12 cellular contexts compared by ENCODE assay signal in the genomic region with DNA sequence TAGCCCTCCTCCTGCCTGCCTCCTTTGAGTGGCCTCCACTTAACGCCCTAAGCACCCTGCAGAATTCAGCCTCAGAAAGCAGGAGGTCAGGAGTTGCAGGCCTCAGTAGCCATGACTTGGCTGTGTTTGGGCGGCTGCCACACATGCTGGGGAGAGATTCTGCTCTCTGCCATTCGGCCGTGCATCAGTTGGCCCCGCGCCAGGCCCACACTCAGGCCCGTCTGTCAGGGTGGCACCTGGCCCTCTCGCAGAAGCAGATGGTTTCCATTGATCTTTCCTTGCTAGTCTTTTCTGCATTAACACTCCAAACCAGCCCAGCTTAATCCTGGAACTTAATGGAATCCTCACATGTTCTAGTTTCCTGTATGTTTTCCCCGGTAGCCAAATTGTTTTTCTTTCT. TPM values are rescaled to one million over a fixed set of nuclear protein-coding genes. Genes with fewer than 3 reads are reported as not detected.
A peak's percentile ranks its signal among the peaks of the same experiment; 100 is the strongest.
DNase-seq lines count a peak whose midpoint lies in the region; ATAC-seq and TF ChIP-seq lines count a peak whose summit lies in the region.
"Had no signal": no experiment of that assay in that cellular context is flagged by ENCODE, and none has a peak within 500 bp of the region (broad histone marks: within the 10 kb centered on the region; RNA-seq: fewer than 3 reads in every experiment).

No MANE protein-coding gene starts in this region.

- CTCF ChIA-PET in CD8-positive, alpha-beta T cell (lab: Charles Lee) = interaction anchor here (2.7 kb wide), 1 partner anchor 244 kb away, joined by 8 read pairs; no protein-coding TSS in a partner anchor

- H3K27ac ChIP-seq in body of pancreas = no peak overlapping the region
- H3K27ac ChIP-seq in CD8-positive, alpha-beta T cell (ENCODE audit: low read depth, low read length) = no peak overlapping the region

- H3K9me3 ChIP-seq in body of pancreas = no peaks in the 10 kb centered on the region
- no peaks in the 10 kb centered on the region for H3K9me3 ChIP-seq in CD8-positive, alpha-beta T cell (ENCODE audit: low read length)

- no peaks in the 10 kb centered on the region for H3K36me3 ChIP-seq in body of pancreas (replicated peaks in 1 of 2; ENCODE audit: insufficient read depth in 1 of 2, low read depth in 2 of 2)
- H3K36me3 ChIP-seq in CD8-positive, alpha-beta T cell (ENCODE audit: insufficient read depth, low read length) = no peaks in the 10 kb centered on the region

- no peak for TF ChIP-seq CTCF in body of pancreas (IDR thresholded peaks at IDR 0.05)
- TF ChIP-seq CTCF in CD8-positive, alpha-beta T cell (IDR thresholded peaks at IDR 0.05) = no peak

- H3K4me3 ChIP-seq in body of pancreas = no peak overlapping the region
- no peak overlapping the region for H3K4me3 ChIP-seq in CD8-positive, alpha-beta T cell (ENCODE audit: low read depth, low read length)

- no peaks in the 10 kb centered on the region for H3K4me1 ChIP-seq in body of pancreas
- H3K4me1 ChIP-seq in CD8-positive, alpha-beta T cell (ENCODE audit: insufficient read depth, low read length) = no peaks in the 10 kb centered on the region

- no peaks in the 10 kb centered on the region for H3K9me3 Mint-ChIP-seq in activated T-helper 17 cell treated with anti-CD3 and anti-CD28 coated beads, Interleukin-2, amount 50 U/mL, for 72 hours
- no peaks in the 10 kb centered on the region for H3K9me3 Mint-ChIP-seq in CD8-positive, alpha-beta T cell
- H3K9me3 Mint-ChIP-seq: effector memory CD8-positive, alpha-beta T cell had no signal

- peak; percentile 97 for DNase-seq in DMS 273 (lab: John Stamatoyannopoulos, UW; ENCODE audit: unreplicated experiment)
- DNase-seq in NCI-H1417 treated with DMSO at 0.1 percent for 48 hours (lab: John Stamatoyannopoulos, UW) = peak; percentile 69
- peak; percentile 94 for DNase-seq in NCI-H510A treated with DMSO at 0.1 percent for 48 hours (lab: John Stamatoyannopoulos, UW)
- DNase-seq in body of pancreas = peak; percentile 14 to 51 (median 36)
- no peak for DNase-seq in stimulated activated CD4-positive, alpha-beta T cell treated with anti-CD3 and anti-CD28 coated beads, Interleukin-4, amount 100 ng/mL, for 4 hours
- no peak for DNase-seq in CD8-positive, alpha-beta T cell
- DNase-seq: activated CD4-positive, alpha-beta T cell treated with anti-CD3 and anti-CD28 coated beads, Interleukin-2, amount 50 U/mL, for 1 hour; effector memory CD8-positive, alpha-beta T cell; foreskin melanocyte; T-helper 2 cell had no signal

- no peak overlapping the region for H3K27ac Mint-ChIP-seq in activated T-helper 17 cell treated with anti-CD3 and anti-CD28 coated beads, Interleukin-2, amount 50 U/mL, for 72 hours
- H3K27ac Mint-ChIP-seq in CD8-positive, alpha-beta T cell = no peak overlapping the region
- H3K27ac Mint-ChIP-seq: effector memory CD8-positive, alpha-beta T cell had no signal

- no peaks in the 10 kb centered on the region for H3K4me1 Mint-ChIP-seq in activated T-helper 17 cell treated with anti-CD3 and anti-CD28 coated beads, Interleukin-2, amount 50 U/mL, for 72 hours
- H3K4me1 Mint-ChIP-seq in CD8-positive, alpha-beta T cell (ENCODE audit: low read depth) = no peaks in the 10 kb centered on the region

- no peaks in the 10 kb centered on the region for H3K36me3 Mint-ChIP-seq in activated T-helper 17 cell treated with anti-CD3 and anti-CD28 coated beads, Interleukin-2, amount 50 U/mL, for 72 hours (ENCODE audit: low read depth)
- no peaks in the 10 kb centered on the region for H3K36me3 Mint-ChIP-seq in CD8-positive, alpha-beta T cell

- ATAC-seq in body of pancreas (no peak), HG03159 (IDR thresholded peaks at IDR 0.05; ENCODE audit: unreplicated experiment) (no peak)
- ATAC-seq in activated T-helper 17 cell treated with anti-CD3 and anti-CD28 coated beads, Interleukin-2, amount 50 U/mL, for 72 hours (replicated peaks) = no peak
- no peak for ATAC-seq in CD8-positive, alpha-beta T cell
- ATAC-seq: effector memory CD8-positive, alpha-beta T cell had no signal

- H3K27me3 ChIP-seq in body of pancreas = no peaks in the 10 kb centered on the region
- no peaks in the 10 kb centered on the region for H3K27me3 ChIP-seq in CD8-positive, alpha-beta T cell (ENCODE audit: insufficient read depth, low read length)

- no peak for TF ChIP-seq POLR2A in body of pancreas (IDR thresholded peaks at IDR 0.05)

- H3K4me3 Mint-ChIP-seq in activated T-helper 17 cell treated with anti-CD3 and anti-CD28 coated beads, Interleukin-2, amount 50 U/mL, for 72 hours = no peak overlapping the region
- no peak overlapping the region for H3K4me3 Mint-ChIP-seq in CD8-positive, alpha-beta T cell
- H3K4me3 Mint-ChIP-seq: effector memory CD8-positive, alpha-beta T cell had no signal

- H3K27me3 Mint-ChIP-seq in activated T-helper 17 cell treated with anti-CD3 and anti-CD28 coated beads, Interleukin-2, amount 50 U/mL, for 72 hours = no peaks in the 10 kb centered on the region
- H3K27me3 Mint-ChIP-seq in CD8-positive, alpha-beta T cell (ENCODE audit: low read depth) = no peaks in the 10 kb centered on the region
- H3K27me3 Mint-ChIP-seq: effector memory CD8-positive, alpha-beta T cell had no signal

- intact Hi-C loops in body of pancreas (cut with DNase I) = no loop called here
- intact Hi-C loops in CD8-positive, alpha-beta T cell (cut with DNase I, micrococcal nuclease) = no loop called here

- WGBS in body of pancreas, 2 donors = 20 to 31% methylated on average over 1 to 7 of the region's 9 CpGs

- POLR2A ChIA-PET in CD8-positive, alpha-beta T cell (lab: Charles Lee) = no interaction called here

RNA-seq across cellular contexts. Expression of gene ATP6AP2, which starts 30.7 kb away (rescaled TPM):
- total RNA-seq in body of pancreas = 10 to 100 TPM; 36.8 to 56.7 TPM
- total RNA-seq in activated T-helper 17 cell treated with anti-CD3 and anti-CD28 coated beads, Interleukin-2, amount 50 U/mL, for 72 hours = 10 to 100 TPM; 44.9 to 82.6 TPM
- total RNA-seq in CD8-positive, alpha-beta T cell = 10 to 100 TPM; 62.0 to 67.3 TPM

Comparison
In these comparisons a context has a peak if more than half of its experiments do, and no peak if none do; other contexts are left out.
1. DNase-seq: peak in DMS 273 (single experiment), NCI-H1417 treated with DMSO at 0.1 percent for 48 hours (single experiment), NCI-H510A treated with DMSO at 0.1 percent for 48 hours (single experiment) and body of pancreas (4 of 4); none in stimulated activated CD4-positive, alpha-beta T cell treated with anti-CD3 and anti-CD28 coated beads, Interleukin-4, amount 100 ng/mL, for 4 hours (0 of 2) and CD8-positive, alpha-beta T cell (0 of 7).